Comparison of ENCODE assay signal across 9 cellular contexts in genomic region chr2:84832772-84833461, GRCh38. TPM values are rescaled to one million over a fixed set of nuclear protein-coding genes. Genes with fewer than 3 reads are reported as not detected.
DNase-seq lines count a peak whose midpoint lies in the region; ATAC-seq, FAIRE-seq and TF ChIP-seq lines count a peak whose summit lies in the region.
"Had no signal": no experiment of that assay in that cellular context is flagged by ENCODE, and none has a peak within 500 bp of the region (broad histone marks: within the 10 kb centered on the region; RNA-seq: fewer than 3 reads in every experiment).

No MANE protein-coding gene starts in this region.

- peak; percentile 90 for ATAC-seq in GM21528 (IDR thresholded peaks at IDR 0.05; ENCODE audit: low FRiP score, unreplicated experiment)
- peak; percentile 21 to 70 for ATAC-seq in upper lobe of left lung (ENCODE audit: low FRiP score in 2 of 2)

- H3K27me3 ChIP-seq in upper lobe of left lung: no peaks in the 10 kb centered on the region

- no peak for TF ChIP-seq EP300 in upper lobe of left lung (IDR thresholded peaks at IDR 0.05)

- no peak for TF ChIP-seq CTCF in GM12865 (IDR thresholded peaks at IDR 0.05; ENCODE audit: insufficient read depth, low read depth, low read length, missing control alignments)
- no peak for TF ChIP-seq CTCF in upper lobe of left lung (IDR thresholded peaks at IDR 0.05)

- H3K4me1 ChIP-seq in upper lobe of left lung: peaks cover 0 to 10% (median 5%) of the 10 kb centered on the region in 4 donors

- no peak for TF ChIP-seq POLR2A in upper lobe of left lung (IDR thresholded peaks at IDR 0.05)

- no peaks in the 10 kb centered on the region for H3K36me3 ChIP-seq in upper lobe of left lung

- H3K9me3 ChIP-seq in upper lobe of left lung: peaks cover 0 to 8% (median 5%) of the 10 kb centered on the region in 4 donors

- peak overlapping the region in 3 of 4 donors; percentile 4 to 43 (median 27) for H3K27ac ChIP-seq in upper lobe of left lung

- FAIRE-seq in frontal cortex (lab: Jason Lieb, UNC): no peak
- FAIRE-seq: bronchial epithelial cell had no signal

- WGBS in upper lobe of left lung, 2 donors: 45 to 59% methylated on average over 4 to 5 of the region's 5 CpGs

- H3K4me3 ChIP-seq in GM12865 (ENCODE audit: low read depth, low read length) (no peak overlapping the region), upper lobe of left lung (no peak overlapping the region)

- DNase-seq in GM12865 (ENCODE audit: low read depth): peak; percentile 46
- peak; percentile 96 for DNase-seq in MV-4-11 (lab: John Stamatoyannopoulos, UW)
- peak; percentile 45 for DNase-seq in germinal center (ENCODE audit: low spot score)
- peak in 1 of 2 donors; percentile 52 for DNase-seq in upper lobe of left lung
- no peak for DNase-seq in frontal cortex (ENCODE audit: low spot score in 2 of 2)
- no peak for DNase-seq in iPS-NIHi11 (ENCODE audit: low spot score)
- DNase-seq in retina: no peak

RNA-seq across cellular contexts. Expression of gene TRABD2A, which starts 48.0 kb away (rescaled TPM):
- total RNA-seq in upper lobe of left lung (10 to 100 TPM in 1 of 6 donors, 1 to 10 TPM in 5; 2.0 to 22.0 (median 6.2) TPM), frontal cortex (0.41 TPM)

Comparison
In these comparisons a context has a peak if more than half of its experiments do, and no peak if none do; other contexts are left out.
1. DNase-seq: peak in GM12865 (single experiment), MV-4-11 (single experiment) and germinal center (single experiment); none in frontal cortex (0 of 2), iPS-NIHi11 (single experiment) and retina (single experiment).